7 cellular contexts compared by ENCODE assay signal in genomic region chr17:78174870-78175642, GRCh38. TPM values are rescaled to one million over a fixed set of nuclear protein-coding genes. Genes with fewer than 3 reads are reported as not detected.
DNase-seq lines count a peak whose midpoint lies in the region; ATAC-seq, FAIRE-seq and TF ChIP-seq lines count a peak whose summit lies in the region.

No MANE protein-coding gene starts in this region.

- H3K4me2 ChIP-seq in GM23338 (no peak overlapping the region), keratinocyte (ENCODE audit: control insufficient read depth, extremely low read depth, insufficient read depth, low read depth, low read length) (no peak overlapping the region)

- peaks cover 13% of the 10 kb centered on the region for H4K20me1 ChIP-seq in GM23338 (replicated peaks; ENCODE audit: insufficient read depth)
- H4K20me1 ChIP-seq in keratinocyte (ENCODE audit: control insufficient read depth, extremely low read depth, insufficient read depth, low read length) = no peaks in the 10 kb centered on the region

- 73% methylated on average over 27 of the region's 28 CpGs for WGBS in suprapubic skin

- H3K4me3 Mint-ChIP-seq in GM23338 = no peak overlapping the region

- TF ChIP-seq CTCF in GM23338 (conservative IDR thresholded peaks at IDR 0.05; ENCODE audit: low read depth in 2 of 2) = peak; percentile 62 to 76
- peak in 2 of 3 experiments; percentile 4 to 34 for TF ChIP-seq CTCF in keratinocyte (optimal IDR thresholded peaks at IDR 0.05 in 1 of 3, IDR thresholded peaks at IDR 0.05 in 1 of 3, conservative IDR thresholded peaks at IDR 0.05 in 1 of 3; ENCODE audit: extremely low read depth in 1 of 3, insufficient read depth in 2 of 3, low read length in 3 of 3)
- TF ChIP-seq CTCF in suprapubic skin (IDR thresholded peaks at IDR 0.05) = no peak

- H3K4me1 Mint-ChIP-seq in GM23338 = peaks cover 50% of the 10 kb centered on the region

- no peak for FAIRE-seq in keratinocyte (lab: Jason Lieb, UNC)

- H3K4me1 ChIP-seq in GM23338 (ENCODE audit: insufficient read depth) = peaks cover 16% of the 10 kb centered on the region
- peaks cover 15% of the 10 kb centered on the region for H3K4me1 ChIP-seq in keratinocyte (ENCODE audit: control insufficient read depth, extremely low read depth, insufficient read depth, low read length)
- H3K4me1 ChIP-seq in suprapubic skin = peaks cover 68% of the 10 kb centered on the region

- peaks cover 31% of the 10 kb centered on the region for H3K27me3 Mint-ChIP-seq in GM23338 (ENCODE audit: insufficient read depth, low read depth, poor library complexity)

- H3K9me3 ChIP-seq in keratinocyte (ENCODE audit: control insufficient read depth, low read depth, low read length) (no peaks in the 10 kb centered on the region), suprapubic skin (no peaks in the 10 kb centered on the region)

- H3K79me2 ChIP-seq in GM23338 (replicated peaks; ENCODE audit: insufficient read depth) (no peaks in the 10 kb centered on the region), keratinocyte (ENCODE audit: control insufficient read depth, insufficient read depth, low read length) (no peaks in the 10 kb centered on the region)

- H3K36me3 ChIP-seq in GM23338 (ENCODE audit: insufficient read depth) = peaks cover 15% of the 10 kb centered on the region
- H3K36me3 ChIP-seq in keratinocyte (ENCODE audit: control insufficient read depth in 2 of 2, extremely low read depth in 1 of 2, insufficient read depth in 2 of 2, low read length in 2 of 2) = peaks cover 16 to 30% of the 10 kb centered on the region in 2 experiments
- peaks cover 18% of the 10 kb centered on the region for H3K36me3 ChIP-seq in suprapubic skin

- dilution Hi-C loops in keratinocyte (cut with MboI; ENCODE audit: extremely low pct_ligation_motif_present, low sequenced_read_pairs) = no loop called here

- no peaks in the 10 kb centered on the region for H3K9me1 ChIP-seq in keratinocyte (ENCODE audit: control insufficient read depth, extremely low read depth, insufficient read depth, low read length)

- H3K27me3 ChIP-seq in GM23338 (ENCODE audit: insufficient read depth) (no peaks in the 10 kb centered on the region), keratinocyte (ENCODE audit: control insufficient read depth, extremely low read depth, insufficient read depth, low read length) (no peaks in the 10 kb centered on the region), suprapubic skin (no peaks in the 10 kb centered on the region)

- H3K9ac ChIP-seq in keratinocyte (ENCODE audit: control insufficient read depth, extremely low read depth, insufficient read depth, low read length) = no peak overlapping the region

- DNase-seq in GM23338 (ENCODE audit: low spot score) = peak; percentile 83
- peak; percentile 78 for DNase-seq in RPMI8226
- DNase-seq in keratinocyte (ENCODE audit: low read depth, low spot score) = no peak
- no peak for DNase-seq in suprapubic skin (ENCODE audit: low spot score in 2 of 2)
- DNase-seq in NCI-H345 (lab: John Stamatoyannopoulos, UW) = no peak
- DNase-seq in NCI-H82 treated with DMSO at 0.1 percent for 48 hours (lab: John Stamatoyannopoulos, UW; ENCODE audit: unreplicated experiment) = no peak

- peaks cover 12% of the 10 kb centered on the region; the same call in 1 of the 2 replicates for H3F3A ChIP-seq in GM23338 (replicated peaks; ENCODE audit: low read depth)

- peak overlapping the region; percentile 37; the same call in 1 of the 2 replicates for H3K27ac Mint-ChIP-seq in GM23338

- H3K36me3 Mint-ChIP-seq in GM23338 (ENCODE audit: low read depth) = peaks cover 72% of the 10 kb centered on the region

- no peaks in the 10 kb centered on the region; the same call in 1 of the 3 replicates for H3K9me3 Mint-ChIP-seq in GM23338

- TF ChIP-seq POLR2A in suprapubic skin (IDR thresholded peaks at IDR 0.05) = no peak

- H3K27ac ChIP-seq in GM23338 (ENCODE audit: low read depth) = 0 out of 2 replicates have a peak overlapping the region, but pooled peaks have one; percentile 59
- no peak overlapping the region for H3K27ac ChIP-seq in keratinocyte (ENCODE audit: control insufficient read depth, insufficient read depth, low read length)
- peak overlapping the region; percentile 72 for H3K27ac ChIP-seq in suprapubic skin

- H2AFZ ChIP-seq in GM23338 (no peak overlapping the region), keratinocyte (ENCODE audit: control insufficient read depth, low read length) (no peak overlapping the region)

- ATAC-seq in GM23338 = peak; percentile 42
- no peak for ATAC-seq in GM19463 (IDR thresholded peaks at IDR 0.05; ENCODE audit: unreplicated experiment)

- H3K4me3 ChIP-seq in GM23338 (no peak overlapping the region), keratinocyte (ENCODE audit: control insufficient read depth in 2 of 3, extremely low read depth in 1 of 3, insufficient read depth in 2 of 3, low read depth in 1 of 3, low read length in 3 of 3) (no peak overlapping the region), suprapubic skin (no peak overlapping the region)

- TF ChIP-seq EP300 in suprapubic skin (IDR thresholded peaks at IDR 0.05) = no peak

- no peaks in the 10 kb centered on the region for H3K9me2 ChIP-seq in GM23338 (ENCODE audit: insufficient read depth)

TF ChIP-seq in GM23338, 12 proteins besides CTCF, POLR2A, EP300 and RAD21 (continues in another document):
- TF ChIP-seq NANOG (IDR thresholded peaks at IDR 0.05; ENCODE audit: borderline replicate concordance) (no peak), JUNB (IDR thresholded peaks at IDR 0.05; ENCODE audit: unreplicated experiment) (no peak)

RNA-seq across cellular contexts. Expression of gene SYNGR2, which starts 6.7 kb away (rescaled TPM):
- 33.0 and 61.6 TPM in 2 replicates for total RNA-seq in GM23338 (2014; rRNA removed; shearing (Covaris generic))
- polyA plus RNA-seq in GM23338 (2016; fragmentation: Nextera tagmentation; extraction: Ambion mirVana) (43.1 and 46.9 TPM in 2 replicates), keratinocyte (98.8 to 298 TPM (median 103 TPM) in 3 replicates)
- polyA plus RNA-seq in keratinocyte (2011; ENCODE audit: low read depth) = 18.9 TPM
- polyA plus RNA-seq in keratinocyte (2011; cell fraction: cytosol; rRNA removed) = 152 and 214 TPM in 2 replicates
- 196 and 308 TPM in 2 replicates for polyA plus RNA-seq in keratinocyte (2011; cell fraction: nucleus; rRNA removed)
- 92.0 and 197 TPM in 2 replicates for polyA plus RNA-seq in keratinocyte (2012; ENCODE audit: low replicate concordance)
- 149 to 420 TPM (median 226 TPM) in 3 replicates for polyA minus RNA-seq in keratinocyte
- 340 TPM for polyA minus RNA-seq in keratinocyte (2011; cell fraction: cytosol; rRNA and poly(A)+ RNA removed)
- 94.0 and 134 TPM in 2 replicates for polyA minus RNA-seq in keratinocyte (2011; cell fraction: nucleus; rRNA and poly(A)+ RNA removed)
- 100 to 1,000 TPM; 127 to 139 (median 133) TPM for total RNA-seq in suprapubic skin

RNA-seq across cellular contexts. Expression of gene TK1, which starts 11.8 kb away (rescaled TPM):
- total RNA-seq in GM23338 (2014; rRNA removed; shearing (Covaris generic)) = 83.7 and 84.4 TPM in 2 replicates
- polyA plus RNA-seq in GM23338 (2016; fragmentation: Nextera tagmentation; extraction: Ambion mirVana) (74.5 and 74.6 TPM in 2 replicates), keratinocyte (7.1 to 50.2 TPM (median 21.8 TPM) in 3 replicates)
- polyA plus RNA-seq in keratinocyte (2011; ENCODE audit: low read depth) = not detected
- polyA plus RNA-seq in keratinocyte (2011; cell fraction: cytosol; rRNA removed) = 9.4 and 14.3 TPM in 2 replicates
- polyA plus RNA-seq in keratinocyte (2011; cell fraction: nucleus; rRNA removed) = 3.7 and 4.5 TPM in 2 replicates
- 0.82 and 44.0 TPM in 2 replicates for polyA plus RNA-seq in keratinocyte (2012; ENCODE audit: low replicate concordance)
- 8.5 to 52.2 TPM (median 34.7 TPM) in 3 replicates for polyA minus RNA-seq in keratinocyte
- 15.3 TPM for polyA minus RNA-seq in keratinocyte (2011; cell fraction: cytosol; rRNA and poly(A)+ RNA removed)
- 3.9 and 5.1 TPM in 2 replicates for polyA minus RNA-seq in keratinocyte (2011; cell fraction: nucleus; rRNA and poly(A)+ RNA removed)
- total RNA-seq in suprapubic skin = 1 to 10 TPM; 1.0 to 9.1 (median 7.0) TPM

RNA-seq across cellular contexts. Expression of gene AFMID, which starts 12.1 kb away (rescaled TPM):
- total RNA-seq in GM23338 (2014; rRNA removed; shearing (Covaris generic)) = 43.0 and 47.5 TPM in 2 replicates
- 36.8 and 38.0 TPM in 2 replicates for polyA plus RNA-seq in GM23338 (2016; fragmentation: Nextera tagmentation; extraction: Ambion mirVana)
- 21.6 to 32.4 TPM (median 26.7 TPM) in 3 replicates for polyA plus RNA-seq in keratinocyte
- 8.1 TPM for polyA plus RNA-seq in keratinocyte (2011; ENCODE audit: low read depth)
- polyA plus RNA-seq in keratinocyte (2011; cell fraction: cytosol; rRNA removed) = 41.6 and 43.8 TPM in 2 replicates
- polyA plus RNA-seq in keratinocyte (2011; cell fraction: nucleus; rRNA removed) = 40.5 and 55.5 TPM in 2 replicates
- 28.3 and 30.8 TPM in 2 replicates for polyA plus RNA-seq in keratinocyte (2012; ENCODE audit: low replicate concordance)
- 18.7 to 65.4 TPM (median 36.1 TPM) in 3 replicates for polyA minus RNA-seq in keratinocyte
- polyA minus RNA-seq in keratinocyte (2011; cell fraction: cytosol; rRNA and poly(A)+ RNA removed) = 25.1 TPM
- 14.4 and 19.5 TPM in 2 replicates for polyA minus RNA-seq in keratinocyte (2011; cell fraction: nucleus; rRNA and poly(A)+ RNA removed)
- total RNA-seq in suprapubic skin = 10 to 100 TPM; 43.9 to 78.3 (median 66.1) TPM

RNA-seq across cellular contexts. Expression of gene C17orf99, which starts 28.9 kb away (rescaled TPM):
- total RNA-seq in GM23338 (2014; rRNA removed; shearing (Covaris generic)) = not detected in 2 replicates
- polyA plus RNA-seq in GM23338 (2016; fragmentation: Nextera tagmentation; extraction: Ambion mirVana) (not detected in 2 replicates), keratinocyte (0.42 to 0.85 TPM (median 0.49 TPM) in 3 replicates)
- polyA plus RNA-seq in keratinocyte (2011; ENCODE audit: low read depth) = 1.5 TPM
- polyA plus RNA-seq in keratinocyte (2011; cell fraction: cytosol; rRNA removed) = 0.18 and 0.48 TPM in 2 replicates
- polyA plus RNA-seq in keratinocyte (2011; cell fraction: nucleus; rRNA removed) = 1.1 and 2.3 TPM in 2 replicates
- polyA plus RNA-seq in keratinocyte (2012; ENCODE audit: low replicate concordance) = 0.57 and 0.72 TPM in 2 replicates
- polyA minus RNA-seq in keratinocyte = 0.22 to 3.1 TPM in 2 of 3 replicates, not detected in the other
- polyA minus RNA-seq in keratinocyte (2011; cell fraction: cytosol; rRNA and poly(A)+ RNA removed) = not detected
- polyA minus RNA-seq in keratinocyte (2011; cell fraction: nucleus; rRNA and poly(A)+ RNA removed) = 1.5 and 2.9 TPM in 2 replicates
- total RNA-seq in suprapubic skin = 1 to 10 TPM in 3 of 4 donors, not detected in 1; 1.4 to 2.7 (median 2.1) TPM

RNA-seq across cellular contexts. Expression of gene BIRC5, which starts 39.0 kb away (rescaled TPM):
- 89.7 and 114 TPM in 2 replicates for total RNA-seq in GM23338 (2014; rRNA removed; shearing (Covaris generic))
- 111 and 132 TPM in 2 replicates for polyA plus RNA-seq in GM23338 (2016; fragmentation: Nextera tagmentation; extraction: Ambion mirVana)
- polyA plus RNA-seq in keratinocyte = 1.6 to 16.1 TPM (median 11.5 TPM) in 3 replicates
- polyA plus RNA-seq in keratinocyte (2011; ENCODE audit: low read depth) = 0.72 TPM
- polyA plus RNA-seq in keratinocyte (2011; cell fraction: cytosol; rRNA removed) = 2.3 and 2.6 TPM in 2 replicates
- 0.83 and 1.5 TPM in 2 replicates for polyA plus RNA-seq in keratinocyte (2011; cell fraction: nucleus; rRNA removed)
- polyA plus RNA-seq in keratinocyte (2012; ENCODE audit: low replicate concordance) = 0.59 and 18.7 TPM in 2 replicates
- polyA minus RNA-seq in keratinocyte = 1.8 to 14.3 TPM (median 11.0 TPM) in 3 replicates
- 9.2 TPM for polyA minus RNA-seq in keratinocyte (2011; cell fraction: cytosol; rRNA and poly(A)+ RNA removed)
- 0.21 and 0.54 TPM in 2 replicates for polyA minus RNA-seq in keratinocyte (2011; cell fraction: nucleus; rRNA and poly(A)+ RNA removed)
- 1 to 10 TPM; 3.7 to 9.6 (median 5.5) TPM for total RNA-seq in suprapubic skin

Comparison
In these comparisons a context has a peak if more than half of its experiments do, and no peak if none do; other contexts are left out.
1. DNase-seq: peak in GM23338 (single experiment) and RPMI8226 (single experiment); none in keratinocyte (single experiment), suprapubic skin (0 of 2), NCI-H345 (single experiment) and NCI-H82 treated with DMSO at 0.1 percent for 48 hours (single experiment).
2. CTCF ChIP-seq: peak in GM23338 (2 of 2) and keratinocyte (2 of 3); none in suprapubic skin (0 of 2).